Comparison of ENCODE assay signal across 8 cellular contexts in the genomic region with DNA sequence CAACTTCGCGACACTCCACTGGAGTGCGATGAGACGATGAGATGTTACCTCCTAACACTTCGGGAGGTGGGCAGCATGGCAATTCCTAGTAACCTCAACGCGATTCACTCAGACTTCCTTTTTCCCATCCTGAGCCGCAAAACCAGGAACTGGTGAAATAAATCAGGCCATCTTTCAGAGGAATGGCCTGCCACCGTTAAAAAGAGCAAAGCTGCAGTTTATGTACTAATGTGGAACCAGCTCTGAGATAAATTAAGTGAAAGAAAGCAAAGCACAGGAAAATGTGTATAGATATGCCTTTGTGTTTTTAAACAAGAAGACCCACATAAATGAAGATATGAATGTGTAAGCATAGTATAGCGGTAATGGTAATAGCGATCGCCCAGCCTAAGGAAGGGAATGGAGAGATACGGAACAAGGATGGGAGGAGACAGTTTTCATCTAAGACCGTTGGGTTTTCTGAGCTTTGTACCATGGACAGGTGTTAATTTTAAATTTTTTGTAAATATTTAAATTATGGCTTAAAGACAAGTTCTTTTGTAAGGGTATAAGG. TPM values are rescaled to one million over a fixed set of nuclear protein-coding genes. Genes with fewer than 3 reads are reported as not detected.
DNase-seq lines count a peak whose midpoint lies in the region; ATAC-seq and TF ChIP-seq lines count a peak whose summit lies in the region.

No MANE protein-coding gene starts in this region.

- H3K56ac ChIP-seq in IMR-90 (ENCODE audit: extremely low read depth, insufficient read depth, low read length), result peak overlapping the region; percentile 77

- TF ChIP-seq CTCF in IMR-90 (conservative IDR thresholded peaks at IDR 0.05; ENCODE audit: low read depth, low read length) (no peak), stomach (IDR thresholded peaks at IDR 0.05) (no peak)

- BruUV-seq in IMR-90 (replicated peaks; lab: Mats Ljungman, UMichigan), result TSS peak; percentile 56

- peak overlapping the region; percentile 95 to 99 (median 99) for H3K27ac Mint-ChIP-seq in CD4-positive, alpha-beta memory T cell
- H3K27ac Mint-ChIP-seq in activated naive CD4-positive, alpha-beta T cell treated with anti-CD3 and anti-CD28 coated beads, Interleukin-2, amount 50 U/mL, for 72 hours, result peak overlapping the region; percentile 67 to 97

- peak overlapping the region; percentile 98; the same call in 1 of the 3 replicates for H2BK15ac ChIP-seq in IMR-90 (ENCODE audit: low read depth, low read length)

- H3K9me3 Mint-ChIP-seq in CD4-positive, alpha-beta memory T cell, result no peaks in the 10 kb centered on the region
- no peaks in the 10 kb centered on the region for H3K9me3 Mint-ChIP-seq in activated naive CD4-positive, alpha-beta T cell treated with anti-CD3 and anti-CD28 coated beads, Interleukin-2, amount 50 U/mL, for 72 hours

- H2BK5ac ChIP-seq in IMR-90 (ENCODE audit: low read depth, low read length, poor library complexity, severe bottlenecking), result peak overlapping the region; percentile 98

- peaks cover 0 to 14% of the 10 kb centered on the region in 2 experiments; a peak in 2 of 4 replicates for H3K79me1 ChIP-seq in IMR-90 (ENCODE audit: low read depth in 1 of 2, low read length in 2 of 2)

- H2BK20ac ChIP-seq in IMR-90 (ENCODE audit: low read depth, low read length), result peak overlapping the region; percentile 15; the same call in 1 of the 2 replicates

- H4K91ac ChIP-seq in IMR-90 (ENCODE audit: insufficient read depth, low read depth, low read length), result peak overlapping the region; percentile 100

- intact Hi-C loops in CD4-positive, alpha-beta memory T cell (cut with micrococcal nuclease), result loop anchor here (1.0 to 2.0 kb wide), 5 partner anchors 17 to 241 kb away; a partner anchor contains a TSS
- intact Hi-C loops in IMR-90 (cut with micrococcal nuclease) (loop anchor here (1.0 to 2.0 kb wide), 3 partner anchors 31 to 197 kb away; a partner anchor contains a TSS), stomach (cut with DNase I; ENCODE audit: low total_unique reads) (loop anchor here (5.0 kb wide), 1 partner anchor 111 kb away; no protein-coding TSS in a partner anchor)

- no peaks in the 10 kb centered on the region for H3K9me3 ChIP-seq in CD4-positive, alpha-beta memory T cell (ENCODE audit: control insufficient read depth in 1 of 2, low read length in 2 of 2)
- H3K9me3 ChIP-seq in IMR-90 (ENCODE audit: control insufficient read depth, insufficient read depth, low read length) (no peaks in the 10 kb centered on the region), stomach (no peaks in the 10 kb centered on the region)

- peak overlapping the region; percentile 71 for H4K5ac ChIP-seq in IMR-90 (ENCODE audit: low read depth, low read length)

- H3K4me3 Mint-ChIP-seq in CD4-positive, alpha-beta memory T cell, result peak overlapping the region; percentile 87 to 98 (median 96)

- CTCF ChIA-PET in CD4-positive, alpha-beta memory T cell (lab: Charles Lee; ENCODE audit: partially characterized antibody), result interaction anchor here (0.6 to 4.3 kb wide), 33 partner anchors 8 to 439 kb away, joined by 3 to 186 read pairs (median 9); a partner anchor contains a TSS
- CTCF ChIA-PET in IMR-90 (lab: Yijun Ruan, JAX), result interaction anchor here (0.6 to 2.8 kb wide), 9 partner anchors 50 to 288 kb away, joined by 3 to 36 read pairs (median 6); no protein-coding TSS in a partner anchor

- peak overlapping the region; percentile 91 for H3K14ac ChIP-seq in IMR-90 (replicated peaks; ENCODE audit: low read depth, low read length)

- peak overlapping the region; percentile 99 for H3K4ac ChIP-seq in IMR-90 (ENCODE audit: low read depth, low read length)

- H3K9ac ChIP-seq in IMR-90 (ENCODE audit: low read depth, low read length), result peak overlapping the region; percentile 97

- H3K4me1 Mint-ChIP-seq in CD4-positive, alpha-beta memory T cell, result peaks cover 14 to 35% (median 19%) of the 10 kb centered on the region in 4 donors

- peak overlapping the region; percentile 75 for H3K23ac ChIP-seq in IMR-90 (ENCODE audit: low read depth, low read length)

- H3K4me3 ChIP-seq in CD4-positive, alpha-beta memory T cell (ENCODE audit: low read length in 2 of 2), result peak overlapping the region; percentile 76 to 85
- H3K4me3 ChIP-seq in IMR-90 (ENCODE audit: insufficient read depth, low read depth, low read length) (peak overlapping the region; percentile 60), stomach (peak overlapping the region; percentile 53 to 73 (median 62))

- H3K4me1 ChIP-seq in CD4-positive, alpha-beta memory T cell (ENCODE audit: insufficient read depth, low read length), result peaks cover 27% of the 10 kb centered on the region
- H3K4me1 ChIP-seq in IMR-90 (ENCODE audit: control insufficient read depth, insufficient read depth, low read length) (no peaks in the 10 kb centered on the region), stomach (peaks cover 0 to 13% (median 9%) of the 10 kb centered on the region in 4 donors)

- no peaks in the 10 kb centered on the region for H3K36me3 ChIP-seq in CD4-positive, alpha-beta memory T cell (ENCODE audit: insufficient read depth, low read length)
- no peaks in the 10 kb centered on the region for H3K36me3 ChIP-seq in IMR-90 (ENCODE audit: control insufficient read depth, insufficient read depth, low read length)
- H3K36me3 ChIP-seq in stomach, result no peaks in the 10 kb centered on the region

- no peak for TF ChIP-seq RAD21 in IMR-90 (IDR thresholded peaks at IDR 0.05; ENCODE audit: low read length)

- no peak for TF ChIP-seq POLR2A in IMR-90 (IDR thresholded peaks at IDR 0.05; ENCODE audit: low read depth, low read length)
- no peak for TF ChIP-seq POLR2A in stomach (IDR thresholded peaks at IDR 0.05)

- no peak for DNase-seq in CD4-positive, alpha-beta memory T cell
- DNase-seq in IMR-90 (no peak), inferior parietal cortex (ENCODE audit: extremely low spot score) (peak; percentile 65), stomach (no peak), GDM1 (lab: John Stamatoyannopoulos, UW) (no peak)
- no peak for DNase-seq in activated naive CD4-positive, alpha-beta T cell treated with anti-CD3 and anti-CD28 coated beads, Interleukin-2, amount 50 U/mL, for 72 hours (ENCODE audit: low spot score in 2 of 2)

- no peaks in the 10 kb centered on the region for H3K27me3 Mint-ChIP-seq in CD4-positive, alpha-beta memory T cell

- H4K8ac ChIP-seq in IMR-90 (ENCODE audit: low read depth in 2 of 2, low read length in 2 of 2), result peak overlapping the region; percentile 85 to 99

- POLR2A ChIA-PET in CD4-positive, alpha-beta memory T cell (lab: Charles Lee; ENCODE audit: partially characterized antibody), result interaction anchor here (0.6 to 4.0 kb wide), 35 partner anchors 8 to 759 kb away, joined by 3 to 78 read pairs (median 6); a partner anchor contains a TSS
- POLR2A ChIA-PET in IMR-90 (lab: Charles Lee; ENCODE audit: unreplicated experiment), result no interaction called here

- H2BK120ac ChIP-seq in IMR-90 (ENCODE audit: low read depth, low read length), result peak overlapping the region; percentile 97

- H2AK9ac ChIP-seq in IMR-90 (replicated peaks; ENCODE audit: low read depth, low read length, poor library complexity), result peak overlapping the region; percentile 77

- H3K36me3 Mint-ChIP-seq in CD4-positive, alpha-beta memory T cell, result peaks cover 0 to 4% of the 10 kb centered on the region in 2 donors
- H3K36me3 Mint-ChIP-seq in activated naive CD4-positive, alpha-beta T cell treated with anti-CD3 and anti-CD28 coated beads, Interleukin-2, amount 50 U/mL, for 72 hours, result peaks cover 0 to 6% of the 10 kb centered on the region in 2 donors

- no peaks in the 10 kb centered on the region for H4K20me1 ChIP-seq in IMR-90 (ENCODE audit: insufficient read depth, low read length)

- in situ Hi-C loops in IMR-90 (cut with MboI; ENCODE audit: low sequenced_read_pairs), result no loop called here

- no peaks in the 10 kb centered on the region for H3K27me3 ChIP-seq in CD4-positive, alpha-beta memory T cell (ENCODE audit: insufficient read depth, low read length)
- no peaks in the 10 kb centered on the region for H3K27me3 ChIP-seq in IMR-90 (ENCODE audit: control insufficient read depth, insufficient read depth, low read length)
- H3K27me3 ChIP-seq in stomach, result no peaks in the 10 kb centered on the region

- peak overlapping the region; percentile 65 for H2AK5ac ChIP-seq in IMR-90 (ENCODE audit: low read depth, low read length)

- no peaks in the 10 kb centered on the region; the same call in 1 of the 2 replicates for H3K9me1 ChIP-seq in IMR-90 (ENCODE audit: insufficient read depth, low read length)

- H3K18ac ChIP-seq in IMR-90 (ENCODE audit: low read depth, low read length), result peak overlapping the region; percentile 37

- ATAC-seq in IMR-90 (ENCODE audit: low read depth), result no peak
- no peak for ATAC-seq in activated naive CD4-positive, alpha-beta T cell treated with anti-CD3 and anti-CD28 coated beads, Interleukin-2, amount 50 U/mL, for 72 hours
- no peak for ATAC-seq in GM21786 (IDR thresholded peaks at IDR 0.05; ENCODE audit: unreplicated experiment)
- ATAC-seq in GM18861 (IDR thresholded peaks at IDR 0.05; ENCODE audit: unreplicated experiment), result no peak

- peak overlapping the region; percentile 88 for H3K4me2 ChIP-seq in IMR-90 (ENCODE audit: low read depth, low read length)

- WGBS in IMR-90 (ENCODE audit: extremely low coverage in 2 of 2, insufficient read length in 1 of 2), 2 experiments, result 20% methylated on average over 2 of the region's 14 CpGs; no CpG with 5 or more reads in 1 of the 2 experiments
- 22 to 30% (median 25%) methylated on average over 11 to 14 of the region's 14 CpGs for WGBS in stomach, 5 donors

- peak overlapping the region; percentile 98 for H2AFZ ChIP-seq in IMR-90 (replicated peaks; ENCODE audit: low read length, poor library complexity)

- H3K27ac ChIP-seq in CD4-positive, alpha-beta memory T cell (ENCODE audit: low read depth, low read length), result peak overlapping the region; percentile 89
- H3K27ac ChIP-seq in IMR-90 (ENCODE audit: insufficient read depth, low read length) (peak overlapping the region; percentile 96), stomach (peak overlapping the region; percentile 93 to 96 (median 95))

- dilution Hi-C loops in IMR-90 (cut with HindIII; ENCODE audit: low sequenced_read_pairs, unreplicated experiment), result no loop called here

- no peak for TF ChIP-seq EP300 in stomach (IDR thresholded peaks at IDR 0.05)

RNA-seq across cellular contexts. Expression of a gene that starts 30.7 kb away (rescaled TPM):
- total RNA-seq in CD4-positive, alpha-beta memory T cell, result 100 to 1,000 TPM; 121 to 127 TPM
- 100 to 1,000 TPM; 249 to 320 TPM for polyA plus RNA-seq in CD4-positive, alpha-beta memory T cell
- total RNA-seq in IMR-90 (2012; rRNA removed), result 592 and 736 TPM in 2 replicates
- polyA plus RNA-seq in IMR-90 (2012; rRNA removed), result 246 and 252 TPM in 2 replicates
- 162 and 186 TPM in 2 replicates for polyA plus RNA-seq in IMR-90 (2012; cell fraction: cytosol; rRNA removed)
- 66.2 and 125 TPM in 2 replicates for polyA plus RNA-seq in IMR-90 (2012; cell fraction: nucleus; rRNA removed; ENCODE audit: low replicate concordance)
- total RNA-seq in activated naive CD4-positive, alpha-beta T cell treated with anti-CD3 and anti-CD28 coated beads, Interleukin-2, amount 50 U/mL, for 72 hours, result 100 to 1,000 TPM; 109 to 128 TPM
- 100 to 1,000 TPM in 4 of 5 donors, 10 to 100 TPM in 1; 80.5 to 328 (median 131) TPM for total RNA-seq in stomach
- 10 to 100 TPM; 39.9 to 87.1 (median 83.0) TPM for polyA plus RNA-seq in stomach

RNA-seq across cellular contexts. Expression of a gene that starts 44.6 kb away (rescaled TPM):
- 100 to 1,000 TPM; 141 to 152 TPM for total RNA-seq in CD4-positive, alpha-beta memory T cell
- polyA plus RNA-seq in CD4-positive, alpha-beta memory T cell, result 100 to 1,000 TPM; 185 to 269 TPM
- 57.0 and 65.3 TPM in 2 replicates for total RNA-seq in IMR-90 (2012; rRNA removed)
- 240 TPM in 2 replicates for polyA plus RNA-seq in IMR-90 (2012; rRNA removed)
- 115 and 146 TPM in 2 replicates for polyA plus RNA-seq in IMR-90 (2012; cell fraction: cytosol; rRNA removed)
- 24.1 and 76.0 TPM in 2 replicates for polyA plus RNA-seq in IMR-90 (2012; cell fraction: nucleus; rRNA removed; ENCODE audit: low replicate concordance)
- 100 to 1,000 TPM; 283 to 314 TPM for total RNA-seq in activated naive CD4-positive, alpha-beta T cell treated with anti-CD3 and anti-CD28 coated beads, Interleukin-2, amount 50 U/mL, for 72 hours
- total RNA-seq in stomach, result 100 to 1,000 TPM in 2 of 5 donors, 10 to 100 TPM in 3; 33.6 to 159 (median 85.8) TPM
- 100 to 1,000 TPM in 2 of 3 donors, 10 to 100 TPM in 1; 96.6 to 166 (median 134) TPM for polyA plus RNA-seq in stomach
